ENCODE assay signal across 3 cellular contexts in the genomic region with DNA sequence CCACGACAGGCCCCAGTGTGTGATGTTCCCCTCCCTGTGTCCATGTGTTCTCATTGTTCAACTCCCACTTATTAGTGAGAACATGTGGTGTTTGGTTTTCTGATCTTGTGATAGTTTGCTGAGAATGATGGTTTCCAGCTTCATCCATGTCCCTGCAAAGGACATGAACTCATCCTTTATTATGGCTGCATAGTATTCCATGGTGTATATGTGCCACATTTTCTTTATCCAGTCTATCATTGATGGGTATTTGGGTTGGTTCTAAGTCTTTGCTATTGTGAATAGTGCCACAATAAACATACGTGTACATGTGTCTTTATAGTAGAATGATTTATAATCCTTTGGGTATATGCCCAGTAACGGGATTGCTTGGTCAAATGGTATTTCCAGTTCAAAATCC.
DNase-seq lines count a peak whose midpoint lies in the region; ATAC-seq, FAIRE-seq and TF ChIP-seq lines count a peak whose summit lies in the region.
"Not testable (repeated sequence)": the region's sequence is repeated elsewhere in the genome, so short reads cannot be mapped to it uniquely, and the experiment has no call there.

No MANE protein-coding gene starts in this region.

- ATAC-seq in HepG2 = not testable (repeated sequence)

- intact Hi-C loops in HepG2 (cut with micrococcal nuclease; ENCODE audit: unreplicated experiment) = not testable (repeated sequence)

- POLR2A ChIA-PET in HEK293 (lab: Yijun Ruan, JAX); HepG2 (lab: Yijun Ruan, JAX): not testable (repeated sequence)

- H3K4me3 ChIP-seq in HEK293 (ENCODE audit: low read depth, low read length); HepG2 (replicated peaks in 1 of 3; ENCODE audit: insufficient read depth in 1 of 3, low read depth in 2 of 3, low read length in 3 of 3): not testable (repeated sequence)

- H3K4me2 ChIP-seq in HepG2 (ENCODE audit: low read depth, low read length) = not testable (repeated sequence)

- TSS peak; percentile 11 for BruUV-seq in HepG2 (replicated peaks; lab: Mats Ljungman, UMichigan)

- peaks cover 45% of the 10 kb centered on the region for H3K4me1 Mint-ChIP-seq in progenitor cell of endocrine pancreas (ENCODE audit: low read depth)

- not testable (repeated sequence) for TF ChIP-seq RAD21 in HepG2 (CRISPR knock-in tag; IDR thresholded peaks at IDR 0.05)

- peaks cover 42% of the 10 kb centered on the region for H3K79me2 ChIP-seq in HepG2 (ENCODE audit: insufficient read depth, low read length)

- in situ Hi-C loops in HepG2 (cut with HindIII; ENCODE audit: extremely low pct_ligation_motif_present, low pct_unique_long_range_greater_than_20kb) = not testable (repeated sequence)

- H3K27ac ChIP-seq in HEK293 (ENCODE audit: extremely low read depth, low read depth, low read length); HepG2 (ENCODE audit: extremely low read length, insufficient read depth, low read length): not testable (repeated sequence)

- H4K20me1 ChIP-seq in HepG2 (ENCODE audit: insufficient read depth, low read length) = peaks cover 79% of the 10 kb centered on the region

- DNase-seq in HepG2 (ENCODE audit: low spot score); progenitor cell of endocrine pancreas (ENCODE audit: low spot score, unreplicated experiment): not testable (repeated sequence)

- CTCF ChIA-PET in HEK293 (lab: Yijun Ruan, JAX) = interaction anchor here (0.7 kb wide), 1 partner anchor 19 kb away, joined by 3 read pairs; no protein-coding TSS in a partner anchor
- CTCF ChIA-PET in HepG2 (lab: Yijun Ruan, JAX; ENCODE audit: low intra/inter-chr PET ratio, low total read pairs) = not testable (repeated sequence)

- TF ChIP-seq EP300 in HepG2 (IDR thresholded peaks at IDR 0.05; ENCODE audit: low read depth in 2 of 2, low read length in 2 of 2); HepG2 (CRISPR knock-in tag; IDR thresholded peaks at IDR 0.05; ENCODE audit: borderline replicate concordance): not testable (repeated sequence)

- H3K27me3 Mint-ChIP-seq in progenitor cell of endocrine pancreas = not testable (repeated sequence)

- H3K4me1 ChIP-seq in HEK293 (ENCODE audit: control insufficient read depth, insufficient read depth, low read length) = not testable (repeated sequence)
- peaks cover 73% of the 10 kb centered on the region for H3K4me1 ChIP-seq in HepG2 (ENCODE audit: insufficient read depth, low read length)

- not testable (repeated sequence) for H3K36me3 ChIP-seq in HEK293 (ENCODE audit: control insufficient read depth in 2 of 2, insufficient read depth in 1 of 2, low read length in 2 of 2); HepG2 (replicated peaks in 1 of 2; ENCODE audit: control insufficient read depth in 1 of 2, insufficient read depth in 2 of 2, low read length in 2 of 2)

- WGBS in HepG2 (ENCODE audit: low lambda C conversion rate) = 97% methylated on average over 3 of the region's 3 CpGs

- H3K27me3 ChIP-seq in HepG2 (ENCODE audit: control insufficient read depth in 1 of 2, insufficient read depth in 2 of 2, low read length in 2 of 2) = not testable (repeated sequence)

- peak overlapping the region; percentile 44 for H3K27ac Mint-ChIP-seq in progenitor cell of endocrine pancreas

- TF ChIP-seq CTCF in HEK293 (tag by site-specific recombination; IDR thresholded peaks at IDR 0.05); HepG2 (CRISPR knock-in tag; IDR thresholded peaks at IDR 0.05); progenitor cell of endocrine pancreas (IDR thresholded peaks at IDR 0.05; ENCODE audit: unreplicated experiment): not testable (repeated sequence)

- H3K9ac ChIP-seq in HepG2 (ENCODE audit: insufficient read depth, low read depth, low read length) = not testable (repeated sequence)

- H3K9me3 Mint-ChIP-seq in progenitor cell of endocrine pancreas (ENCODE audit: low read depth) = not testable (repeated sequence)

- H3K4me3 Mint-ChIP-seq in progenitor cell of endocrine pancreas (ENCODE audit: low read depth) = not testable (repeated sequence)

- H3K9me3 ChIP-seq in HEK293 (ENCODE audit: control insufficient read depth, insufficient read depth, low read depth, low read length); HepG2 (ENCODE audit: low read length): not testable (repeated sequence)

- H3K36me3 Mint-ChIP-seq in progenitor cell of endocrine pancreas (ENCODE audit: insufficient read depth) = not testable (repeated sequence)

- TF ChIP-seq POLR2A in HepG2 (IDR thresholded peaks at IDR 0.05; ENCODE audit: insufficient read depth in 1 of 2, low read depth in 2 of 2, low read length in 2 of 2) = not testable (repeated sequence)

- FAIRE-seq in HepG2 (lab: Jason Lieb, UNC) = not testable (repeated sequence)

- H2AFZ ChIP-seq in HepG2 (ENCODE audit: low read length) = not testable (repeated sequence)

TF ChIP-seq in HEK293, 187 proteins besides CTCF, POLR2A, EP300 and RAD21:
- TF ChIP-seq ZNF146 (tag by site-specific recombination; IDR thresholded peaks at IDR 0.05) = peak; percentile 91
